Comparison of ENCODE assay signal across 12 cellular contexts in genomic region chr13:59176775-59177174, GRCh38.
DNase-seq lines count a peak whose midpoint lies in the region; ATAC-seq and TF ChIP-seq lines count a peak whose summit lies in the region.
"Had no signal": no experiment of that assay in that cellular context is flagged by ENCODE, and none has a peak within 500 bp of the region (broad histone marks: within the 10 kb centered on the region; RNA-seq: fewer than 3 reads in every experiment).

No MANE protein-coding gene starts in this region.

- no peaks in the 10 kb centered on the region for H3K4me1 ChIP-seq in DOHH2 (ENCODE audit: control insufficient read depth, low read length)
- H3K4me1 ChIP-seq in tibial nerve: no peaks in the 10 kb centered on the region

- no peak overlapping the region for H3K4me3 ChIP-seq in DOHH2 (ENCODE audit: low read length)
- H3K4me3 ChIP-seq in tibial nerve: no peak overlapping the region

- H3K9me2 ChIP-seq in DOHH2 (replicated peaks; ENCODE audit: control insufficient read depth, low read length): no peaks in the 10 kb centered on the region

- H3K9me3 ChIP-seq in DOHH2 (ENCODE audit: control insufficient read depth, insufficient read depth, low read length) (no peaks in the 10 kb centered on the region), tibial nerve (no peaks in the 10 kb centered on the region)

- WGBS in tibial nerve, 2 donors: 94 to 96% methylated on average over 3 of the region's 3 CpGs

- H3K79me2 ChIP-seq in DOHH2 (ENCODE audit: control insufficient read depth, low read length): no peaks in the 10 kb centered on the region

- no peaks in the 10 kb centered on the region for H3K36me3 ChIP-seq in DOHH2 (ENCODE audit: control insufficient read depth, low read length)
- no peaks in the 10 kb centered on the region for H3K36me3 ChIP-seq in tibial nerve

- no peaks in the 10 kb centered on the region for H3K27me3 ChIP-seq in DOHH2 (ENCODE audit: control insufficient read depth, low read length)
- no peaks in the 10 kb centered on the region for H3K27me3 ChIP-seq in tibial nerve

- H3K4me2 ChIP-seq in DOHH2 (ENCODE audit: low read length): no peak overlapping the region

- TF ChIP-seq EP300 in tibial nerve (IDR thresholded peaks at IDR 0.05): no peak

- no peaks in the 10 kb centered on the region for H3F3A ChIP-seq in DOHH2 (ENCODE audit: control insufficient read depth, insufficient read depth)

- no peak for TF ChIP-seq POLR2A in tibial nerve (IDR thresholded peaks at IDR 0.05)

- peak; percentile 86 for ATAC-seq in GM19395 (IDR thresholded peaks at IDR 0.05; ENCODE audit: unreplicated experiment)

- DNase-seq in NCI-H69 (lab: John Stamatoyannopoulos, UW): peak; percentile 41
- DNase-seq in hepatic stellate cell (ENCODE audit: low spot score): peak; percentile 8
- DNase-seq in MV-4-11 (lab: John Stamatoyannopoulos, UW): no peak
- no peak for DNase-seq in NCI-H1930 (lab: John Stamatoyannopoulos, UW)
- no peak for DNase-seq in tibial nerve (ENCODE audit: low spot score in 2 of 2)
- no peak for DNase-seq in RKO (ENCODE audit: low spot score)
- DNase-seq: activated CD4-positive, alpha-beta T cell treated with anti-CD3 and anti-CD28 coated beads, Interleukin-2, amount 50 U/mL, for 4 hours; activated naive CD4-positive, alpha-beta T cell treated with Interleukin-2 at 50 U/mL for 16 hours; DMS79 treated with DMSO at 0.1 percent for 48 hours; foreskin melanocyte had no signal

- TF ChIP-seq CTCF in DOHH2 (IDR thresholded peaks at IDR 0.05; ENCODE audit: low read depth, low read length, poor library complexity, severe bottlenecking): peak; percentile 49
- no peak for TF ChIP-seq CTCF in tibial nerve (IDR thresholded peaks at IDR 0.05)

- H3K27ac ChIP-seq in DOHH2 (ENCODE audit: low read depth, low read length): no peak overlapping the region
- no peak overlapping the region for H3K27ac ChIP-seq in tibial nerve

- no peaks in the 10 kb centered on the region for H4K20me1 ChIP-seq in DOHH2 (ENCODE audit: control insufficient read depth, insufficient read depth, low read depth, low read length)

Comparison
In these comparisons a context has a peak if more than half of its experiments do, and no peak if none do; other contexts are left out.
1. DNase-seq: peak in NCI-H69 (single experiment) and hepatic stellate cell (single experiment); none in MV-4-11 (single experiment), NCI-H1930 (0 of 2), tibial nerve (0 of 2) and RKO (single experiment).